In genomic region chr1:162561616-162562451, GRCh38 we compare ENCODE assay signal across 8 cellular contexts. TPM values are rescaled to one million over a fixed set of nuclear protein-coding genes. Genes with fewer than 3 reads are reported as not detected.
DNase-seq lines count a peak whose midpoint lies in the region; ATAC-seq and TF ChIP-seq lines count a peak whose summit lies in the region.

TSS of gene UAP1 (plus strand) at chr1:162561722. CDS start at chr1:162566069, 4,347 bp downstream.

- peak within 1 kb of the TSS; percentile 91 for H3K4me3 Mint-ChIP-seq in activated CD4-positive, alpha-beta memory T cell treated with anti-CD3 and anti-CD28 coated beads, Interleukin-2, amount 10 ng/mL, durations not matched to agents 7 days and 5 days

- peaks cover 30% of the 10 kb centered on the region for H3K4me1 Mint-ChIP-seq in activated CD4-positive, alpha-beta memory T cell treated with anti-CD3 and anti-CD28 coated beads, Interleukin-2, amount 10 ng/mL, durations not matched to agents 7 days and 5 days

- H3K36me3 Mint-ChIP-seq in activated CD4-positive, alpha-beta memory T cell treated with anti-CD3 and anti-CD28 coated beads, Interleukin-2, amount 10 ng/mL, durations not matched to agents 7 days and 5 days (ENCODE audit: low read depth): peaks cover 4% of the 10 kb centered on the region

- peak within 1 kb of the TSS; percentile 89 for H3K27ac Mint-ChIP-seq in activated CD4-positive, alpha-beta memory T cell treated with anti-CD3 and anti-CD28 coated beads, Interleukin-2, amount 10 ng/mL, durations not matched to agents 7 days and 5 days

- H3K27me3 ChIP-seq in DOHH2 (ENCODE audit: control insufficient read depth, low read length): no peaks in the 10 kb centered on the region
- H3K27me3 ChIP-seq in foreskin keratinocyte: no peaks in the 10 kb centered on the region
- no peaks in the 10 kb centered on the region for H3K27me3 ChIP-seq in neuron (ENCODE audit: insufficient read depth, low read length)

- no peaks in the 10 kb centered on the region for H3K9me3 Mint-ChIP-seq in activated CD4-positive, alpha-beta memory T cell treated with anti-CD3 and anti-CD28 coated beads, Interleukin-2, amount 10 ng/mL, durations not matched to agents 7 days and 5 days

- H3K4me3 ChIP-seq in DOHH2 (ENCODE audit: low read length) (peak within 1 kb of the TSS; percentile 95), neuron (ENCODE audit: low read length) (peak within 1 kb of the TSS; percentile 85)

- TF ChIP-seq CTCF in DOHH2 (IDR thresholded peaks at IDR 0.05; ENCODE audit: low read depth, low read length, poor library complexity, severe bottlenecking): no peak
- no peak for TF ChIP-seq CTCF in foreskin keratinocyte (conservative IDR thresholded peaks at IDR 0.05)

- peak within 1 kb of the TSS; percentile 90 for H2AFZ ChIP-seq in neuron (ENCODE audit: low read depth, low read length)

- H3K27me3 Mint-ChIP-seq in activated CD4-positive, alpha-beta memory T cell treated with anti-CD3 and anti-CD28 coated beads, Interleukin-2, amount 10 ng/mL, durations not matched to agents 7 days and 5 days: no peaks in the 10 kb centered on the region

- peaks cover 43% of the 10 kb centered on the region for H3K79me2 ChIP-seq in DOHH2 (ENCODE audit: control insufficient read depth, low read length)

- no peaks in the 10 kb centered on the region; the same call in 1 of the 2 replicates for H3F3A ChIP-seq in DOHH2 (ENCODE audit: control insufficient read depth, insufficient read depth)

- no peaks in the 10 kb centered on the region for H3K9me2 ChIP-seq in DOHH2 (replicated peaks; ENCODE audit: control insufficient read depth, low read length)

- no peak for DNase-seq in activated CD4-positive, alpha-beta memory T cell treated with anti-CD3 and anti-CD28 coated beads, Interleukin-2, amount 10 ng/mL, durations not matched to agents 7 days and 5 days
- DNase-seq in foreskin keratinocyte (no peak), epidermal melanocyte (ENCODE audit: insufficient read length, low spot score) (no peak), globus pallidus (ENCODE audit: low spot score) (no peak)

- H3K4me2 ChIP-seq in DOHH2 (ENCODE audit: low read length): peak within 1 kb of the TSS; percentile 95

- H3K27ac ChIP-seq in DOHH2 (ENCODE audit: low read depth, low read length): peak within 1 kb of the TSS; percentile 33; the same call in 1 of the 2 replicates
- H3K27ac ChIP-seq in foreskin keratinocyte: peak within 1 kb of the TSS; percentile 80

- POLR2A ChIA-PET in activated CD4-positive, alpha-beta memory T cell treated with anti-CD3 and anti-CD28 coated beads, Interleukin-2, amount 10 ng/mL, durations not matched to agents 7 days and 5 days (lab: Charles Lee): interaction anchor here (1.6 kb wide), 3 partner anchors 17 to 63 kb away, joined by 3 to 7 read pairs (median 4); no protein-coding TSS in a partner anchor

- peaks cover 16% of the 10 kb centered on the region for H3K4me1 ChIP-seq in DOHH2 (ENCODE audit: control insufficient read depth, low read length)
- peaks cover 16% of the 10 kb centered on the region for H3K4me1 ChIP-seq in foreskin keratinocyte
- peaks cover 5% of the 10 kb centered on the region for H3K4me1 ChIP-seq in neuron (ENCODE audit: insufficient read depth, low read length)

- peaks cover 9% of the 10 kb centered on the region for H3K36me3 ChIP-seq in DOHH2 (ENCODE audit: control insufficient read depth, low read length)
- peaks cover 2% of the 10 kb centered on the region for H3K36me3 ChIP-seq in neuron (ENCODE audit: insufficient read depth, low read length)

- CTCF ChIA-PET in activated CD4-positive, alpha-beta memory T cell treated with anti-CD3 and anti-CD28 coated beads, Interleukin-2, amount 10 ng/mL, durations not matched to agents 7 days and 5 days (lab: Charles Lee): no interaction called here

- H3K9me3 ChIP-seq in DOHH2 (ENCODE audit: control insufficient read depth, insufficient read depth, low read length) (no peaks in the 10 kb centered on the region), neuron (ENCODE audit: low read length) (no peaks in the 10 kb centered on the region)

- H4K20me1 ChIP-seq in DOHH2 (ENCODE audit: control insufficient read depth, insufficient read depth, low read depth, low read length): no peaks in the 10 kb centered on the region

- ATAC-seq in GM21360 (IDR thresholded peaks at IDR 0.05; ENCODE audit: unreplicated experiment): peak; percentile 34
- peak; percentile 11 for ATAC-seq in HG03558 (IDR thresholded peaks at IDR 0.05; ENCODE audit: extremely low read depth, unreplicated experiment)
- peak; percentile 62 for ATAC-seq in foreskin keratinocyte

RNA-seq across cellular contexts. Expression of gene UAP1, which starts in this region (rescaled TPM):
- 10 to 100 TPM; 16.8 TPM for total RNA-seq in activated CD4-positive, alpha-beta memory T cell treated with anti-CD3 and anti-CD28 coated beads, Interleukin-2, amount 10 ng/mL, durations not matched to agents 7 days and 5 days
- total RNA-seq in foreskin keratinocyte: 127 and 148 TPM in 2 replicates
- polyA plus RNA-seq in foreskin keratinocyte: 68.0 and 92.2 TPM in 2 replicates

Comparison
In these comparisons a context has a peak if more than half of its experiments do, and no peak if none do; other contexts are left out.
1. ATAC-seq: peak in every context shown above with its lines; median percentile 62 in foreskin keratinocyte; 34 in GM21360; 11 in HG03558.